Comparison of ENCODE assay signal across 8 cellular contexts in the genomic region with DNA sequence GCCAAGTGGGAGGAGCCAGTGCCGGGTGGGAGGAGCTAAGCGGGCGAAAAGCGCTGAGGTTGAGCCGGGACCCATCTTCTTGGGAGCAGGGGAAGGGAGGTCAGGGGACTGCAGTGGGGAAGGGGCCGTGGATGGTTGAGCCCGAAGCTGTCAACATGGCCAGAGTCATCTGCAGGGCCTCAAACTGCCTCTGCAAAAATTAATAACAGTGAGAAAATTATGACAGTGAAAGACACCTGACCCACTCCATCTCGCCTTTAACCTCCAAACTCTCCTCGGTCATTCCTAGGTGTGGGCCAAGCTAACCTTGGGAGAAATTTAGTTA. TPM values are rescaled to one million over a fixed set of nuclear protein-coding genes. Genes with fewer than 3 reads are reported as not detected.
DNase-seq lines count a peak whose midpoint lies in the region; ATAC-seq and TF ChIP-seq lines count a peak whose summit lies in the region.

No MANE protein-coding gene starts in this region.

- 12 to 13% methylated on average over 9 of the region's 9 CpGs for WGBS in heart right ventricle, 2 donors
- WGBS in urinary bladder: 10% methylated on average over 9 of the region's 9 CpGs

- DNase-seq in heart right ventricle (no peak), left ventricle myocardium superior (no peak), brain microvascular endothelial cell (no peak), medulla oblongata (ENCODE audit: extremely low spot score) (no peak)

- H3K4me1 ChIP-seq in heart right ventricle (peaks cover 0 to 21% (median 7%) of the 10 kb centered on the region in 9 donors), muscle layer of colon (ENCODE audit: insufficient read depth, low read length) (peaks cover 9% of the 10 kb centered on the region), urinary bladder (ENCODE audit: insufficient read depth) (no peaks in the 10 kb centered on the region)

- ATAC-seq in heart right ventricle (no peak), left ventricle myocardium superior (no peak), GM18868 (IDR thresholded peaks at IDR 0.05; ENCODE audit: unreplicated experiment) (no peak), HG03280 (IDR thresholded peaks at IDR 0.05; ENCODE audit: unreplicated experiment) (no peak)

- peak overlapping the region; percentile 83 to 99 (median 94) for H3K27ac ChIP-seq in heart right ventricle
- H3K27ac ChIP-seq in brain microvascular endothelial cell: peak overlapping the region; percentile 70
- H3K27ac ChIP-seq in muscle layer of colon (ENCODE audit: low read depth, low read length): peak overlapping the region; percentile 93
- peak overlapping the region; percentile 86 for H3K27ac ChIP-seq in urinary bladder (ENCODE audit: low read depth)

- H3K27me3 ChIP-seq in heart right ventricle (no peaks in the 10 kb centered on the region), brain microvascular endothelial cell (replicated peaks) (no peaks in the 10 kb centered on the region), muscle layer of colon (ENCODE audit: control insufficient read depth in 1 of 2, insufficient read depth in 2 of 2, low read length in 2 of 2) (no peaks in the 10 kb centered on the region)

- no peak overlapping the region for H3K9ac ChIP-seq in muscle layer of colon (ENCODE audit: low read length)

- H3K9me3 ChIP-seq in heart right ventricle (peaks cover 0 to 36% (median 6%) of the 10 kb centered on the region in 11 donors), muscle layer of colon (ENCODE audit: low read length) (no peaks in the 10 kb centered on the region)

- intact Hi-C loops in heart right ventricle (cut with DNase I): loop anchor here in 1 of 10 donors (5.0 kb wide), 2 partner anchors 357 to 1322 kb away; no protein-coding TSS in a partner anchor
- intact Hi-C loops in left ventricle myocardium superior (cut with micrococcal nuclease): no loop called here

- peaks cover 0 to 5% (median 0%) of the 10 kb centered on the region in 9 donors for H3K36me3 ChIP-seq in heart right ventricle
- no peaks in the 10 kb centered on the region for H3K36me3 ChIP-seq in brain microvascular endothelial cell (replicated peaks)
- no peaks in the 10 kb centered on the region for H3K36me3 ChIP-seq in muscle layer of colon (ENCODE audit: insufficient read depth, low read length)
- H3K36me3 ChIP-seq in urinary bladder (ENCODE audit: insufficient read depth): no peaks in the 10 kb centered on the region

- H3K4me3 ChIP-seq in heart right ventricle (peak overlapping the region; percentile 46 to 89 (median 64)), brain microvascular endothelial cell (ENCODE audit: low read depth, low read length) (peak overlapping the region; percentile 80), muscle layer of colon (ENCODE audit: low read depth in 1 of 2, low read length in 2 of 2) (peak overlapping the region; percentile 72 to 74), urinary bladder (ENCODE audit: low read depth, low read length) (peak overlapping the region; percentile 45)

- TF ChIP-seq CTCF in heart right ventricle (IDR thresholded peaks at IDR 0.05): no peak
- TF ChIP-seq CTCF in brain microvascular endothelial cell (IDR thresholded peaks at IDR 0.05; ENCODE audit: low read depth, low read length, missing control alignments): no peak

- in situ Hi-C loops in brain microvascular endothelial cell (cut with HindIII; ENCODE audit: low pct_ligation_motif_present, low sequenced_read_pairs): no loop called here

RNA-seq across cellular contexts. Expression of gene ZNF557, which starts 30.1 kb away (rescaled TPM):
- total RNA-seq in heart right ventricle (1 to 10 TPM; 3.4 to 5.8 (median 4.2) TPM), left ventricle myocardium superior (3.2 TPM), urinary bladder (20.8 TPM)
- polyA plus RNA-seq in heart right ventricle (1 to 10 TPM; 1.1 to 2.5 TPM), urinary bladder (2.4 TPM)

RNA-seq across cellular contexts. Expression of gene MBD3L3, which starts 41.1 kb away (rescaled TPM):
- total RNA-seq in heart right ventricle (not detected), left ventricle myocardium superior (not detected), urinary bladder (not detected)
- polyA plus RNA-seq in heart right ventricle (not detected), urinary bladder (not detected)

RNA-seq across cellular contexts. Expression of gene MBD3L2, which starts 50.4 kb away (rescaled TPM):
- total RNA-seq in heart right ventricle (not detected), left ventricle myocardium superior (not detected), urinary bladder (not detected)
- polyA plus RNA-seq in heart right ventricle (not detected), urinary bladder (not detected)

RNA-seq across cellular contexts. Expression of gene MBD3L4, which starts 59.6 kb away (rescaled TPM):
- total RNA-seq in heart right ventricle (not detected), left ventricle myocardium superior (not detected), urinary bladder (not detected)
- polyA plus RNA-seq in heart right ventricle (not detected), urinary bladder (not detected)
